ENCODE assay signal across 8 cellular contexts in the genomic region with DNA sequence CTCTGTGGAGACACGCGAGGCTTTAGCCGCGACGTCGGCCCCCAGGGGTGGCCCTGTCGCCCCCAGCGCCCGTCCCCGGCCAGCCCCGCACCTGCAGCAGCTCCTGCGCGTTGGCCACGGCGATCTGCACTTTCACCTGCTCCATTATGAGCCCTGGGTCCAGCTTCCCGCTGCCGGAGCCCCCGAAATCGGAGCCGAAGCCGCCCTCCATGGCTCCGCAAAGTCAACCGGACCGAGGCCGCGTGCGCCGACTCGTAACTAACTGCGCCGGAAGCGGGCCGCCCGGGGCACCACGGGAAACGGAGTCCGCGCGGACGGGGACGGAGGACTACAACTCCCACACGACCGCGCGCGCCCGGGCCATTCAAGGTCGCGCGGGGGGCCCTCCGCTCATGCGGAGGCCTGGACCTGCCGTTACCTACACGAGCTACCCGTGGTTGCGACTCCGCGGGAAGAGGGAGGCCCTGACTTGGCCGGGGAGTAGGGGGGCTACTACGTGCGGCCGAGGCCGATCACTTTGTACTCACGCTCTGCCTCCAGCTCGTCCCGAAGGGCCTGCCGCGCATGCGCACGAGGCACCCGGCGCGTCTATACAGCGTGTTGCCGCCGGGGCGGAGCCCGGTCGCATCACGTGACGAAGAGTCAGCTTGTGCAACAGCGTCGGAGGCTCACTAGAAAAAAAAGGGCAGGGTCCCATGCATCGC. TPM values are rescaled to one million over a fixed set of nuclear protein-coding genes. Genes with fewer than 3 reads are reported as not detected.
DNase-seq lines count a peak whose midpoint lies in the region; ATAC-seq and FAIRE-seq lines count a peak whose summit lies in the region.

Gene TIMM13 (minus strand): TSS at position 264 of the 704 bp plus-strand sequence. CDS start 53 bp downstream, at position 211.

- ATAC-seq in GM21825 (IDR thresholded peaks at IDR 0.05; ENCODE audit: unreplicated experiment) (peak; percentile 69), esophagus mucosa (peak; percentile 88)

- DNase-seq in DMS79 treated with DMSO at 0.1 percent for 48 hours (lab: John Stamatoyannopoulos, UW) (peak; percentile 91), Karpas-422 (peak; percentile 98), RCC 7860 (ENCODE audit: low spot score) (peak; percentile 87)
- DNase-seq in activated T-cell treated with anti-CD3 and anti-CD28 coated beads, Interleukin-2, amount 50 U/mL, for 48 hours = peak; percentile 98 to 99
- DNase-seq in stimulated activated CD8-positive, alpha-beta memory T cell treated with anti-CD3 and anti-CD28 coated beads, Interleukin-7, amount 100 ng/mL, for 24 hours (ENCODE audit: low read depth) = peak; percentile 92

- H3K9me3 ChIP-seq in Karpas-422 (ENCODE audit: low read length) (no peaks in the 10 kb centered on the region), muscle layer of duodenum (ENCODE audit: control insufficient read depth in 1 of 2, low read length in 2 of 2) (no peaks in the 10 kb centered on the region)

- no peaks in the 10 kb centered on the region for H3K27me3 ChIP-seq in Karpas-422 (ENCODE audit: low read length)
- H3K27me3 ChIP-seq in muscle layer of duodenum (ENCODE audit: low read depth, low read length) = no peaks in the 10 kb centered on the region

- peak; percentile 11 for FAIRE-seq in RCC 7860 (lab: Jason Lieb, UNC)

- H3K9me2 ChIP-seq in Karpas-422 (replicated peaks; ENCODE audit: insufficient read depth, low read length) = no peaks in the 10 kb centered on the region

- peaks cover 21% of the 10 kb centered on the region for H3K79me2 ChIP-seq in Karpas-422 (ENCODE audit: low read length)

- H3K27ac ChIP-seq in Karpas-422 (ENCODE audit: low read length) = peak within 1 kb of the TSS; percentile 86
- peak within 1 kb of the TSS; percentile 90 for H3K27ac ChIP-seq in muscle layer of duodenum (ENCODE audit: low read length)

- peak within 1 kb of the TSS; percentile 97 for H3K4me2 ChIP-seq in Karpas-422 (ENCODE audit: low read depth, low read length, poor library complexity, severe bottlenecking)

- H3K4me3 ChIP-seq in Karpas-422 (ENCODE audit: low read length) (peak within 1 kb of the TSS; percentile 86), muscle layer of duodenum (ENCODE audit: low read depth in 1 of 2, low read length in 2 of 2) (peak within 1 kb of the TSS; percentile 83 to 96)

- H4K20me1 ChIP-seq in Karpas-422 (ENCODE audit: insufficient read depth, low read depth, low read length) = peaks cover 22% of the 10 kb centered on the region

- H3K9ac ChIP-seq in Karpas-422 (ENCODE audit: low read length) = peak within 1 kb of the TSS; percentile 99

- H3K36me3 ChIP-seq in Karpas-422 (ENCODE audit: insufficient read depth, low read length) = no peaks in the 10 kb centered on the region
- H3K36me3 ChIP-seq in muscle layer of duodenum (ENCODE audit: control insufficient read depth in 1 of 2, insufficient read depth in 2 of 2, low read length in 2 of 2) = peaks cover 3 to 22% of the 10 kb centered on the region in 2 donors

- H3K4me1 ChIP-seq in Karpas-422 (ENCODE audit: low read length) = peaks cover 14% of the 10 kb centered on the region
- peaks cover 4 to 40% of the 10 kb centered on the region in 2 donors for H3K4me1 ChIP-seq in muscle layer of duodenum (ENCODE audit: control insufficient read depth in 1 of 2, insufficient read depth in 2 of 2, low read length in 2 of 2)

- peak within 1 kb of the TSS; percentile 83; the same call in 1 of the 2 replicates for H2AFZ ChIP-seq in Karpas-422 (ENCODE audit: low read length)

RNA-seq across cellular contexts. Expression of gene TIMM13, which starts in this region (rescaled TPM):
- total RNA-seq in Karpas-422 (2014; rRNA removed; shearing (Covaris generic); ENCODE audit: low replicate concordance) = 49.3 and 66.5 TPM in 2 replicates
- 106 TPM for total RNA-seq in esophagus mucosa

Comparison
In these comparisons a context has a peak if more than half of its experiments do, and no peak if none do; other contexts are left out.
1. Peak in every context shown above with its lines: DNase-seq, ATAC-seq, H3K4me3 ChIP-seq and H3K27ac ChIP-seq.